Comparison of ENCODE assay signal across 23 cellular contexts in the genomic region with DNA sequence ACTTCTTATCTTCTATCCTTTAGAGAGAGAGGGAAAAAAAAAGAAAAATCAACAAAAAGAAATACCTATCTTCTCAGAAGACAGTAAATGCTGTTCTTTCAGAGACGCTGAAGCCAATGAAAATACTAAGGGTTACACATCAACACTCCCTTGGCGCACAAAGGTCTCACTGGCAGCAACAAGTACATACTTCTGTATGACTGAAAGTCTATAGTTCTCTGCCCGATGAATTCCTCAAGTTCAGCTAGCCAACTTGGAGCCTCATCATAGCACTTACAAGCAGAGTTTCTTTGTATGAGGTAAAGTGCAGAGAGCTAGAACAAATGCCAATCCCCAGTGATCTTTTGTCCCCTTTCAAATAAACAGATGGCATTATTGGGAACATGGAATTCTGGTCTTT.
A peak's percentile ranks its signal among the peaks of the same experiment; 100 is the strongest.
DNase-seq lines count a peak whose midpoint lies in the region; ATAC-seq and TF ChIP-seq lines count a peak whose summit lies in the region.
"Had no signal": no experiment of that assay in that cellular context is flagged by ENCODE, and none has a peak within 500 bp of the region (broad histone marks: within the 10 kb centered on the region; RNA-seq: fewer than 3 reads in every experiment).

No MANE protein-coding gene starts in this region.

- ATAC-seq in sciatic nerve: peak; percentile 39
- ATAC-seq: K562, PC-3 had no signal

- TF ChIP-seq CTCF in AG10803 (conservative IDR thresholded peaks at IDR 0.05; ENCODE audit: low read length) (no peak), choroid plexus epithelial cell (conservative IDR thresholded peaks at IDR 0.05; ENCODE audit: low read depth, low read length) (no peak)

- intact Hi-C loops in sciatic nerve (cut with DNase I): no loop called here

- H3K4me3 ChIP-seq in AG10803 (ENCODE audit: low read length) (no peak overlapping the region), choroid plexus epithelial cell (ENCODE audit: low read depth, low read length) (no peak overlapping the region)
- H3K4me3 ChIP-seq: K562, SJCRH30 had no signal

- DNase-seq in AG10803 (ENCODE audit: low read depth): peak; percentile 25
- peak; percentile 55 for DNase-seq in NCI-H446 treated with DMSO at 0.1 percent for 48 hours (lab: John Stamatoyannopoulos, UW)
- peak; percentile 17 for DNase-seq in choroid plexus epithelial cell (ENCODE audit: low read depth)
- no peak for DNase-seq in sciatic nerve (ENCODE audit: low spot score)
- DNase-seq in NCI-H2196 treated with DMSO at 0.1 percent for 48 hours (lab: John Stamatoyannopoulos, UW; ENCODE audit: unreplicated experiment): no peak
- no peak for DNase-seq in islet precursor cell
- no peak for DNase-seq in NCI-H1417 (lab: John Stamatoyannopoulos, UW)
- DNase-seq in anterior cingulate cortex (lab: John Stamatoyannopoulos, UW): no peak
- DNase-seq: BE2C; Calu3; DMS79 treated with DMSO at 0.1 percent for 48 hours; GF-D8; H7; NCI-H1092 treated with DMSO at 0.1 percent for 48 hours; NCI-H1436 treated with DMSO at 0.1 percent for 48 hours; NCI-H1930; NCI-H2107; NCI-H526; NCI-H82; NK-92 treated with Interleukin-12 subunit alpha and Interleukin-12 subunit beta, amount 100 ng/mL, for 24 hours; PC-3 had no signal

Comparison
In these comparisons a context has a peak if more than half of its experiments do, and no peak if none do; other contexts are left out.
1. DNase-seq: peak in AG10803 (single experiment), NCI-H446 treated with DMSO at 0.1 percent for 48 hours (single experiment) and choroid plexus epithelial cell (single experiment); none in sciatic nerve (single experiment), NCI-H2196 treated with DMSO at 0.1 percent for 48 hours (single experiment), islet precursor cell (single experiment), NCI-H1417 (0 of 3) and anterior cingulate cortex (0 of 58).